ENCODE assay signal across 8 cellular contexts in the genomic region with DNA sequence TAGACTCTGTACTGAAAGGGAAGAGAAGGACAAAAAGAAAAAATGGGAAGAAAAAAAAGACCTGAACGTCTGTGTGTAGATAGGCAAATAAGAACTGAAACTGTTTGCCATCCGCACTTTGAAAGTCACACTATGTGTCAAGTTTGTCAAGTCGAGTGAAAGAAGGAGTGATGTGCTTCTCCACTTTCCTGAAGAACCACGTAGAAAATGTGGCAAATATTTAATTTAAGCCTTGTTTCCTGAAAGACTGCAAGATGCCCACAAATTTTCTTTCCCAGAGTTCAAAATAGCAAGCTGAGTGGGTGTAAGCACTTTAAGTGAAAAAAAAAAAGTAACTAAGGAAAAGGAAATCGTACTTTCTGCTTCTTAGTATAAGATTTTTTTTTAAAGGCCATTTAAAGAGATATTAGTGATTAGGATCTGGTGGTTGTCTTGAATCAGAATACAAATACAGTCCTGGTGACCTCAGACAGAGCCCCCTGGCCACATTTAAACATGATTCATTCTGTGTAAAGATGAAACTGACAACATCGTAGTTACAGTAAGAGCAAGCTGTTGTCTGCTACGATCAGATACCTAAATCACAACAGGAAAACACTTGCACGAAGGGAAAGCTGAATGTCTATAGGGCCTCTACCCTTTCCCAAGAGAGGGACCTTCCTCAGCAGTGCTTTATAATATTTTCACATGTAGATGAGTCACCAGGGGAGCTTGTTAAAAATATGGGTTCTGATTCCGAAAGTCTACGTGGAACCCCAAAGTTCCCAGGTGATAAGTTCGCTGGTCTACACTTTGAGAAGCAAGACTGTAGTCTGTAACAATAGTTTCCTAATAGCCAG.
DNase-seq lines count a peak whose midpoint lies in the region; ATAC-seq and TF ChIP-seq lines count a peak whose summit lies in the region.

No MANE protein-coding gene starts in this region.

- in situ Hi-C loops in transverse colon (cut with MboI; ENCODE audit: low pct_ligation_motif_present in 1 of 4, low pct_unique_long_range_greater_than_20kb in 1 of 4, low sequenced_read_pairs in 3 of 4), result no loop called here

- peak overlapping the region; percentile 26 for H3K4me3 ChIP-seq in fibroblast of mammary gland (ENCODE audit: control insufficient read depth, low read depth, low read length)
- H3K4me3 ChIP-seq in transverse colon, result peak overlapping the region in 1 of 4 donors; percentile 15
- H3K4me3 ChIP-seq in endodermal cell (ENCODE audit: low read length), result no peak overlapping the region

- H3K4me1 ChIP-seq in transverse colon, result peaks cover 11 to 49% (median 31%) of the 10 kb centered on the region in 4 donors
- H3K4me1 ChIP-seq in endodermal cell (ENCODE audit: control insufficient read depth, insufficient read depth, low read length), result peaks cover 11% of the 10 kb centered on the region

- no peak overlapping the region for H3K9ac ChIP-seq in endodermal cell (ENCODE audit: extremely low read depth, low read length, poor library complexity, severe bottlenecking)

- 49 to 55% methylated on average over 8 to 11 of the region's 11 CpGs for WGBS in transverse colon (ENCODE audit: low coverage in 1 of 2), 2 donors
- WGBS in endodermal cell (ENCODE audit: insufficient coverage in 1 of 2, insufficient read length in 1 of 2), 2 experiments, result 79 to 81% methylated on average over 11 of the region's 11 CpGs

- H3K36me3 Mint-ChIP-seq in T-helper 17 cell (ENCODE audit: low read depth) (no peaks in the 10 kb centered on the region), endodermal cell (ENCODE audit: low read depth) (no peaks in the 10 kb centered on the region)

- peak overlapping the region; percentile 92 for H3K4me3 Mint-ChIP-seq in T-helper 17 cell
- no peak overlapping the region for H3K4me3 Mint-ChIP-seq in endodermal cell

- ATAC-seq in HG03039 (IDR thresholded peaks at IDR 0.05; ENCODE audit: unreplicated experiment) (peak; percentile 69), T-helper 17 cell (peak; percentile 69)

- peak; percentile 55 for DNase-seq in stimulated activated CD4-positive, alpha-beta T cell treated with anti-CD3 and anti-CD28 coated beads, Interleukin-1b, Interleukin-23, amount 100 ng/mL, for 48 hours
- no peak for DNase-seq in stimulated activated CD4-positive, alpha-beta T cell treated with anti-CD3 and anti-CD28 coated beads, Interleukin-12 subunit alpha, Interleukin-12 subunit beta, amount 100 ng/mL, for 4 hours
- DNase-seq in T-helper 17 cell, result peak in 1 of 3 donors; percentile 39
- peak; percentile 70 for DNase-seq in fibroblast of mammary gland (ENCODE audit: low read depth)
- no peak for DNase-seq in transverse colon
- no peak for DNase-seq in AML-193 (lab: John Stamatoyannopoulos, UW)
- no peak for DNase-seq in endodermal cell

- TF ChIP-seq POLR2A in transverse colon (IDR thresholded peaks at IDR 0.05), result no peak

- H3K9me3 Mint-ChIP-seq in endodermal cell, result no peaks in the 10 kb centered on the region

- H3K27me3 Mint-ChIP-seq in T-helper 17 cell (no peaks in the 10 kb centered on the region), endodermal cell (ENCODE audit: insufficient read depth) (no peaks in the 10 kb centered on the region)

- intact Hi-C loops in transverse colon (cut with DNase I; ENCODE audit: low total_unique reads), result no loop called here

- H3K4me1 Mint-ChIP-seq in T-helper 17 cell (peaks cover 74% of the 10 kb centered on the region), endodermal cell (peaks cover 45% of the 10 kb centered on the region)

- peak overlapping the region; percentile 47 to 87 (median 67) for H3K27ac ChIP-seq in transverse colon
- H3K27ac ChIP-seq in endodermal cell (ENCODE audit: low read depth, low read length), result no peak overlapping the region

- no peak for TF ChIP-seq CTCF in fibroblast of mammary gland (conservative IDR thresholded peaks at IDR 0.05; ENCODE audit: control insufficient read depth, insufficient read depth, low read depth, low read length)
- no peak for TF ChIP-seq CTCF in transverse colon (IDR thresholded peaks at IDR 0.05)
- TF ChIP-seq CTCF in endodermal cell (conservative IDR thresholded peaks at IDR 0.05), result no peak

- no peaks in the 10 kb centered on the region for H3K9me3 ChIP-seq in T-helper 17 cell (ENCODE audit: control insufficient read depth, low read length, poor library complexity, severe bottlenecking)
- H3K9me3 ChIP-seq in transverse colon, result no peaks in the 10 kb centered on the region
- H3K9me3 ChIP-seq in endodermal cell (ENCODE audit: control insufficient read depth, low read length), result no peaks in the 10 kb centered on the region

- H3K27me3 ChIP-seq in transverse colon (no peaks in the 10 kb centered on the region), endodermal cell (ENCODE audit: control insufficient read depth, insufficient read depth, low read length, poor library complexity, severe bottlenecking) (no peaks in the 10 kb centered on the region)

- H3K27ac Mint-ChIP-seq in T-helper 17 cell, result peak overlapping the region; percentile 100
- H3K27ac Mint-ChIP-seq in endodermal cell, result no peak overlapping the region

- TF ChIP-seq EP300 in transverse colon (IDR thresholded peaks at IDR 0.05; ENCODE audit: low read depth), result no peak

- H3K36me3 ChIP-seq in transverse colon (no peaks in the 10 kb centered on the region), endodermal cell (ENCODE audit: control insufficient read depth, insufficient read depth, low read length) (no peaks in the 10 kb centered on the region)

Comparison
In these comparisons a context has a peak if more than half of its experiments do, and no peak if none do; other contexts are left out.
1. DNase-seq: peak in stimulated activated CD4-positive, alpha-beta T cell treated with anti-CD3 and anti-CD28 coated beads, Interleukin-1b, Interleukin-23, amount 100 ng/mL, for 48 hours (single experiment) and fibroblast of mammary gland (single experiment); none in stimulated activated CD4-positive, alpha-beta T cell treated with anti-CD3 and anti-CD28 coated beads, Interleukin-12 subunit alpha, Interleukin-12 subunit beta, amount 100 ng/mL, for 4 hours (single experiment), transverse colon (single experiment), AML-193 (0 of 2) and endodermal cell (single experiment).